Comparison of ENCODE assay signal across 1 cellular context in the genomic region with DNA sequence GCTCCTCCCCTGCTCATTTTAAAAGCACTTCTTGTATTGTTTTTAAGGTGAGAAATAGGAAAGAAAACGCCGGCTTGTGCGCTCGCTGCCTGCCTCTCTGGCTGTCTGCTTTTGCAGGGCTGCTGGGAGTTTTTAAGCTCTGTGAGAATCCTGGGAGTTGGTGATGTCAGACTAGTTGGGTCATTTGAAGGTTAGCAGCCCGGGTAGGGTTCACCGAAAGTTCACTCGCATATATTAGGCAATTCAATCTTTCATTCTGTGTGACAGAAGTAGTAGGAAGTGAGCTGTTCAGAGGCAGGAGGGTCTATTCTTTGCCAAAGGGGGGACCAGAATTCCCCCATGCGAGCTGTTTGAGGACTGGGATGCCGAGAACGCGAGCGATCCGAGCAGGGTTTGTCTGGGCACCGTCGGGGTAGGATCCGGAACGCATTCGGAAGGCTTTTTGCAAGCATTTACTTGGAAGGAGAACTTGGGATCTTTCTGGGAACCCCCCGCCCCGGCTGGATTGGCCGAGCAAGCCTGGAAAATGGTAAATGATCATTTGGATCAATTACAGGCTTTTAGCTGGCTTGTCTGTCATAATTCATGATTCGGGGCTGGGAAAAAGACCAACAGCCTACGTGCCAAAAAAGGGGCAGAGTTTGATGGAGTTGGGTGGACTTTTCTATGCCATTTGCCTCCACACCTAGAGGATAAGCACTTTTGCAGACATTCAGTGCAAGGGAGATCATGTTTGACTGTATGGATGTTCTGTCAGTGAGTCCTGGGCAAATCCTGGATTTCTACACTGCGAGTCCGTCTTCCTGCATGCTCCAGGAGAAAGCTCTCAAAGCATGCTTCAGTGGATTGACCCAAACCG.
TF ChIP-seq lines count a peak whose summit lies in the region.

A gene (plus strand): TSS at position 261 of the 859 bp plus-strand sequence. CDS start 469 bp downstream, at position 730.

TF ChIP-seq in liver, 16 proteins besides CTCF, POLR2A, EP300 and RAD21 (continued from another document):
- TF ChIP-seq TAF1 (conservative IDR thresholded peaks at IDR 0.05) (peak; percentile 97), GABPA (IDR thresholded peaks at IDR 0.05 in 1 of 2, conservative IDR thresholded peaks at IDR 0.05 in 1 of 2) (no peak)
